ENCODE assay signal across 11 cellular contexts in the genomic region with DNA sequence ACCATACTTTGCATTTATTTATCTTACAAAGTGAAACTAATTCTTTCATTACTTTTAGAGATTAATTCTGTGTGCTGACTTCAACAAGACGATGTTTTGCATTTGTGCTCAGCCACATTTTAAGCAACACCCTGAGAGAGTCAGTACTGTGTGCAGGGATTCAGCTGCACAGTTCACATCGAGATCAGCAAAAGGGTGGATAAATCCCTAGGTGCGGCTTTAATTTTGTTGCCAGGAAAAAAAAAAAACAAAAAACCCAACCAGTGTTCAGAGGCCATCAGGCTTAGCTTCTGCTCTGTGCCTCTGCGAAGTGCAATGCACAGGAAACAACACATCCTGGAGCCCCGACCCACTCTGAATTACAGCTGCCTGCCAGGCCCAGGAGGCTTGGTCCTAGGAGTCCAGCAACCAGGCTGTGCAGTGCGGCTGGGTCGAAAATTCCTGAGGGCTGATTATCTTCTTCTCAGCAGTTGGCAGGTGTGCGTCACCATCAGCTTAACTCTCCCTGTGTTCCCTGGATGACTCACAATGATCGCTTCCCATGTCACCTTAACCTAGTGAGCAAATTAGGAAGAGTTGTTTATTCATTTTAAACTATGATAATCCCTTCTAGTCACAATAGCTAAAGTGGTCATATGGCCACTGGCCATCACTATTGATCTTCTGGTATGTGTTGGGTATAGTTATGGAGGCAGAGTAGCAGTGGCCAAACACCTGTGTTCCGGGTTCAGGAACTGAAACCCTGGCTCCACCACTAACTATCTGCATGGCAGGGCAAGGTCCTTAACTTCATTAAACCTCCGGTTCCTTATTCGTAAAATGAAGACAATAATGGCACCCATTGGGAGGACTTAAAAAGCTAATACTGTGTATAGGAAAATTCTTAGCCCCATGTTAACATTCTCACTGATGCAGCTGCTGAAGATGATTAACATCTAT.
DNase-seq lines count a peak whose midpoint lies in the region; ATAC-seq lines count a peak whose summit lies in the region.
"Had no signal": no experiment of that assay in that cellular context is flagged by ENCODE, and none has a peak within 500 bp of the region (broad histone marks: within the 10 kb centered on the region; RNA-seq: fewer than 3 reads in every experiment).

No MANE protein-coding gene starts in this region.

- peak overlapping the region; percentile 5 for H3K4me3 Mint-ChIP-seq in stimulated activated memory B cell treated with anti-CD40 and anti-IgM and Interleukin-4, amounts not matched to agents 10 μg/mL and 1 μg/mL and 100 μg/mL, for 72 hours
- H3K4me3 Mint-ChIP-seq: immature natural killer cell had no signal

- peaks cover 2% of the 10 kb centered on the region for H3K9me3 Mint-ChIP-seq in stimulated activated memory B cell treated with anti-CD40 and anti-IgM and Interleukin-4, amounts not matched to agents 10 μg/mL and 1 μg/mL and 100 μg/mL, for 72 hours

- DNase-seq in NCI-H146 (lab: John Stamatoyannopoulos, UW): peak; percentile 42
- DNase-seq in NCI-H146 treated with DMSO at 0.1 percent for 48 hours (lab: John Stamatoyannopoulos, UW; ENCODE audit: unreplicated experiment): no peak
- peak; percentile 75 for DNase-seq in RPMI8226
- DNase-seq in nucleus accumbens (lab: John Stamatoyannopoulos, UW): no peak
- DNase-seq in NCI-H1092 treated with DMSO at 0.1 percent for 48 hours (lab: John Stamatoyannopoulos, UW): no peak
- DNase-seq: dorsolateral prefrontal cortex, immature natural killer cell, posterior cingulate gyrus had no signal

- H3K4me1 Mint-ChIP-seq in stimulated activated memory B cell treated with anti-CD40 and anti-IgM and Interleukin-4, amounts not matched to agents 10 μg/mL and 1 μg/mL and 100 μg/mL, for 72 hours: peaks cover 17% of the 10 kb centered on the region
- H3K4me1 Mint-ChIP-seq: immature natural killer cell had no signal

- H3K36me3 Mint-ChIP-seq in stimulated activated memory B cell treated with anti-CD40 and anti-IgM and Interleukin-4, amounts not matched to agents 10 μg/mL and 1 μg/mL and 100 μg/mL, for 72 hours: no peaks in the 10 kb centered on the region
- H3K36me3 Mint-ChIP-seq: immature natural killer cell had no signal

- ATAC-seq in HG02884 (IDR thresholded peaks at IDR 0.05; ENCODE audit: unreplicated experiment) (peak; percentile 65), HG03571 (IDR thresholded peaks at IDR 0.05; ENCODE audit: unreplicated experiment) (no peak)
- peak; percentile 90 for ATAC-seq in stimulated activated memory B cell treated with anti-CD40 and anti-IgM and Interleukin-4, amounts not matched to agents 10 μg/mL and 1 μg/mL and 100 μg/mL, for 72 hours

- no peaks in the 10 kb centered on the region for H3K27me3 Mint-ChIP-seq in stimulated activated memory B cell treated with anti-CD40 and anti-IgM and Interleukin-4, amounts not matched to agents 10 μg/mL and 1 μg/mL and 100 μg/mL, for 72 hours

- no peak overlapping the region for H3K27ac Mint-ChIP-seq in stimulated activated memory B cell treated with anti-CD40 and anti-IgM and Interleukin-4, amounts not matched to agents 10 μg/mL and 1 μg/mL and 100 μg/mL, for 72 hours
- H3K27ac Mint-ChIP-seq: immature natural killer cell had no signal

Comparison
In these comparisons a context has a peak if more than half of its experiments do, and no peak if none do; other contexts are left out.
1. DNase-seq: peak in NCI-H146 (single experiment) and RPMI8226 (single experiment); none in NCI-H146 treated with DMSO at 0.1 percent for 48 hours (single experiment), nucleus accumbens (0 of 56) and NCI-H1092 treated with DMSO at 0.1 percent for 48 hours (single experiment).